In genomic region chr2:37011126-37011525, GRCh38 we compare ENCODE assay signal across 14 cellular contexts. TPM values are rescaled to one million over a fixed set of nuclear protein-coding genes. Genes with fewer than 3 reads are reported as not detected.
DNase-seq lines count a peak whose midpoint lies in the region; ATAC-seq and TF ChIP-seq lines count a peak whose summit lies in the region.
"Had no signal": no experiment of that assay in that cellular context is flagged by ENCODE, and none has a peak within 500 bp of the region (broad histone marks: within the 10 kb centered on the region; RNA-seq: fewer than 3 reads in every experiment).

No MANE protein-coding gene starts in this region.

- H3K4me3 Mint-ChIP-seq in stimulated activated memory B cell treated with anti-CD40 and anti-IgM and Interleukin-4, amounts not matched to agents 10 μg/mL and 1 μg/mL and 100 μg/mL, for 72 hours = peak overlapping the region; percentile 34
- H3K4me3 Mint-ChIP-seq: activated CD4-positive, alpha-beta T cell treated with anti-CD3 and anti-CD28 coated beads, Interleukin-2, amount 10 ng/mL, durations not matched to agents 24 days and 14 days had no signal

- H3K27ac ChIP-seq in left ventricle myocardium inferior (replicated peaks) = peak overlapping the region; percentile 89
- H3K27ac ChIP-seq in SU-DHL-6 (ENCODE audit: low read depth, low read length) = peak overlapping the region; percentile 18; the same call in 1 of the 2 replicates
- H3K27ac ChIP-seq in GM23248 = no peak overlapping the region
- H3K27ac ChIP-seq: breast epithelium had no signal

- no peaks in the 10 kb centered on the region for H3K27me3 ChIP-seq in left ventricle myocardium inferior (ENCODE audit: low read depth)
- H3K27me3 ChIP-seq in SU-DHL-6 (ENCODE audit: low read length) = no peaks in the 10 kb centered on the region
- no peaks in the 10 kb centered on the region for H3K27me3 ChIP-seq in GM23248 (replicated peaks; ENCODE audit: insufficient read depth)
- H3K27me3 ChIP-seq: breast epithelium had no signal

- no peaks in the 10 kb centered on the region for H3K27me3 Mint-ChIP-seq in stimulated activated memory B cell treated with anti-CD40 and anti-IgM and Interleukin-4, amounts not matched to agents 10 μg/mL and 1 μg/mL and 100 μg/mL, for 72 hours
- H3K27me3 Mint-ChIP-seq: activated CD4-positive, alpha-beta T cell treated with anti-CD3 and anti-CD28 coated beads, Interleukin-2, amount 10 ng/mL, durations not matched to agents 24 days and 14 days had no signal

- WGBS in GM23248 (ENCODE audit: low coverage in 1 of 2, low lambda C conversion rate in 2 of 2, missing lambda C conversion rate in 2 of 2), 2 experiments = 78 to 80% methylated on average over 5 of the region's 5 CpGs

- TF ChIP-seq CTCF in left ventricle myocardium inferior (IDR thresholded peaks at IDR 0.05; ENCODE audit: borderline replicate concordance) = no peak
- TF ChIP-seq CTCF in SU-DHL-6 (IDR thresholded peaks at IDR 0.05; ENCODE audit: insufficient read depth, low read length, poor library complexity, severe bottlenecking) = no peak

- peak; percentile 46 for ATAC-seq in HG02678 (IDR thresholded peaks at IDR 0.05; ENCODE audit: unreplicated experiment)
- ATAC-seq in stimulated activated memory B cell treated with anti-CD40 and anti-IgM and Interleukin-4, amounts not matched to agents 10 μg/mL and 1 μg/mL and 100 μg/mL, for 72 hours = peak; percentile 68

- H3K4me3 ChIP-seq in left ventricle myocardium inferior (peak overlapping the region; percentile 22), SU-DHL-6 (ENCODE audit: insufficient read depth, low read length, poor library complexity, severe bottlenecking) (no peak overlapping the region), GM23248 (no peak overlapping the region)
- H3K4me3 ChIP-seq: breast epithelium had no signal

- no peaks in the 10 kb centered on the region for H3K9me2 ChIP-seq in SU-DHL-6 (replicated peaks; ENCODE audit: insufficient read depth, low read length)
- H3K9me2 ChIP-seq in GM23248 (ENCODE audit: insufficient read depth) = no peaks in the 10 kb centered on the region

- peaks cover 50% of the 10 kb centered on the region for H3K4me1 ChIP-seq in left ventricle myocardium inferior
- H3K4me1 ChIP-seq in GM23248 (ENCODE audit: insufficient read depth) = no peaks in the 10 kb centered on the region
- H3K4me1 ChIP-seq: breast epithelium had no signal

- in situ Hi-C loops in GM23248 (cut with MboI) = no loop called here

- H4K20me1 ChIP-seq in SU-DHL-6 (ENCODE audit: low read depth, low read length) = no peaks in the 10 kb centered on the region
- H4K20me1 ChIP-seq in GM23248 (ENCODE audit: insufficient read depth) = no peaks in the 10 kb centered on the region

- peak overlapping the region; percentile 32 for H3K27ac Mint-ChIP-seq in stimulated activated memory B cell treated with anti-CD40 and anti-IgM and Interleukin-4, amounts not matched to agents 10 μg/mL and 1 μg/mL and 100 μg/mL, for 72 hours
- H3K27ac Mint-ChIP-seq: activated CD4-positive, alpha-beta T cell treated with anti-CD3 and anti-CD28 coated beads, Interleukin-2, amount 10 ng/mL, durations not matched to agents 24 days and 14 days; activated T-helper 2 cell treated with anti-CD3 and anti-CD28 coated beads, Interferon-gamma antibody, Interleukin-2, Interleukin-4, amounts not matched to agents 10 μg/mL and 5 μg/mL and 100 μg/mL, durations not matched to agents 14 hours and 24 hours and 36 hours had no signal

- H3K9ac ChIP-seq in SU-DHL-6 (ENCODE audit: low read length) (no peak overlapping the region), GM23248 (no peak overlapping the region)

- H3K9me3 ChIP-seq in left ventricle myocardium inferior (replicated peaks) (no peaks in the 10 kb centered on the region), SU-DHL-6 (ENCODE audit: insufficient read depth, low read length) (no peaks in the 10 kb centered on the region), GM23248 (ENCODE audit: low read depth) (no peaks in the 10 kb centered on the region)
- H3K9me3 ChIP-seq: breast epithelium had no signal

- H3K36me3 ChIP-seq in left ventricle myocardium inferior = peaks cover 89% of the 10 kb centered on the region
- peaks cover 11% of the 10 kb centered on the region; the same call in 1 of the 2 replicates for H3K36me3 ChIP-seq in SU-DHL-6 (ENCODE audit: low read length)
- H3K36me3 ChIP-seq in GM23248 (ENCODE audit: low read depth) = peaks cover 47% of the 10 kb centered on the region
- H3K36me3 ChIP-seq: breast epithelium had no signal

- intact Hi-C loops in left ventricle myocardium inferior (cut with micrococcal nuclease) (no loop called here), cardiac septum (cut with DNase I) (no loop called here)

- H3F3A ChIP-seq in SU-DHL-6 (ENCODE audit: insufficient read depth) (peaks cover 8% of the 10 kb centered on the region; the same call in 1 of the 2 replicates), GM23248 (ENCODE audit: insufficient read depth) (no peaks in the 10 kb centered on the region)

- peaks cover 41% of the 10 kb centered on the region for H3K36me3 Mint-ChIP-seq in stimulated activated memory B cell treated with anti-CD40 and anti-IgM and Interleukin-4, amounts not matched to agents 10 μg/mL and 1 μg/mL and 100 μg/mL, for 72 hours

- H3K9me3 Mint-ChIP-seq in stimulated activated memory B cell treated with anti-CD40 and anti-IgM and Interleukin-4, amounts not matched to agents 10 μg/mL and 1 μg/mL and 100 μg/mL, for 72 hours = no peaks in the 10 kb centered on the region
- H3K9me3 Mint-ChIP-seq: activated CD4-positive, alpha-beta T cell treated with anti-CD3 and anti-CD28 coated beads, Interleukin-2, amount 10 ng/mL, durations not matched to agents 24 days and 14 days; activated T-helper 2 cell treated with anti-CD3 and anti-CD28 coated beads, Interferon-gamma antibody, Interleukin-2, Interleukin-4, amounts not matched to agents 10 μg/mL and 5 μg/mL and 100 μg/mL, durations not matched to agents 14 hours and 24 hours and 36 hours had no signal

- peaks cover 27% of the 10 kb centered on the region for H3K4me1 Mint-ChIP-seq in stimulated activated memory B cell treated with anti-CD40 and anti-IgM and Interleukin-4, amounts not matched to agents 10 μg/mL and 1 μg/mL and 100 μg/mL, for 72 hours

- DNase-seq in left ventricle myocardium inferior (no peak), cardiac septum (ENCODE audit: low spot score) (no peak), HPDE6-E6E7 (ENCODE audit: extremely low spot score) (no peak), NCI-H2196 treated with DMSO at 0.1 percent for 48 hours (lab: John Stamatoyannopoulos, UW; ENCODE audit: unreplicated experiment) (no peak), GM23248 (no peak)
- DNase-seq: activated CD4-positive, alpha-beta T cell treated with anti-CD3 and anti-CD28 coated beads, Interleukin-2, amount 10 ng/mL, durations not matched to agents 24 days and 14 days; effector CD8-positive, alpha-beta T cell; foreskin fibroblast; NCI-H226 had no signal

- H2AFZ ChIP-seq in SU-DHL-6 (ENCODE audit: low read depth, low read length, severe bottlenecking) (no peak overlapping the region), GM23248 (no peak overlapping the region)

- H3K79me2 ChIP-seq in SU-DHL-6 (ENCODE audit: insufficient read depth, low read length) (no peaks in the 10 kb centered on the region), GM23248 (ENCODE audit: insufficient read depth) (no peaks in the 10 kb centered on the region)

- peak overlapping the region; percentile 33 for H3K4me2 ChIP-seq in SU-DHL-6 (ENCODE audit: low read depth, low read length, poor library complexity, severe bottlenecking)
- no peak overlapping the region for H3K4me2 ChIP-seq in GM23248 (ENCODE audit: unreplicated experiment)

RNA-seq across cellular contexts. Expression of gene STRN, which starts 44.8 kb away (rescaled TPM):
- total RNA-seq in left ventricle myocardium inferior (55.2 TPM), cardiac septum (78.0 TPM)
- total RNA-seq in GM23248 (2014; rRNA removed; shearing (Covaris generic)) = 12.1 and 12.8 TPM in 2 replicates
- polyA plus RNA-seq in GM23248 (2016; fragmentation: Nextera tagmentation; extraction: Ambion mirVana) = 5.8 and 6.5 TPM in 2 replicates
